In the genomic region with DNA sequence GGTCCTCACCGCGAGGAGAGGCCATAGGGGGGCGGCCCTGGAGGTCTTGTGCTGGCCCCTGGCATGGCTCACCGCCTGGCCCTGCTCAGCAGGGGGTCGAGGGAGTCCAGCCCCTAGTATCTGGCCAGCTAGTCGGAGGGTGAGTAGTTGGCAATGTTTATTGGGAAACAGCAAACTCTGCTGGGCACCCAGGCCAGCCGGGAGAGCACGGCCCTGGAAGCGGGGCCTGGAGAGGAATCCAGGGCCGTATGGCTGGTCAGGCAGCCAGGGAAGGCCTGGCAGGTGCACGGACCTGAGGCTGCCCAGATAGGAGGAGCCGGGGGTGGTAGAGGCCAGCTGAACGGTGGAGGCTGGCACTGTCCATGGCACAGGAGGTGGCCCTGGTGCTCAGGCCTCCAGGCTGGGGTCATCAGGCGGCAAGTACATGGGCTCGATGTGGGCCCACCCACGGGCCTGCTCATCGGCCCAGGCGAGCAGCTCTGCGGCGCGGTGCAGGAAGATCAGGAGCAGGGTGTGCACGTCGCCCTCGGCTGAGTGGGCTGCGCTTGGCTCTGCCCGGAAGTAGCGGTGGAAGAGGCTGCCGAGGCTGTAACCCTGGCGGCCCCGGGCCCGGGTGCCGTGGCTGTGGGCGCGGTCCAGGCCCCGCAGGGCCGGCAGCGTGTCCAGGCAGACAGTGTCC, we compare ENCODE assay signal across 33 cellular contexts. TPM values are rescaled to one million over a fixed set of nuclear protein-coding genes. Genes with fewer than 3 reads are reported as not detected.
"Had no signal": no experiment of that assay in that cellular context is flagged by ENCODE, and none has a peak within 500 bp of the region (broad histone marks: within the 10 kb centered on the region; RNA-seq: fewer than 3 reads in every experiment).

No MANE protein-coding gene starts in this region.

- H3K4me3 ChIP-seq: colonic mucosa, gastrocnemius medialis, heart right ventricle, left ventricle myocardium inferior, lung, psoas muscle, spleen, stomach, thyroid gland, vagina had no signal

- H3K4me3 Mint-ChIP-seq: dendritic cell treated with granulocyte-macrophage colony-stimulating factor and Interleukin-4, amounts not matched to agents 40 ng/mL and 50 ng/mL, for 4 days; endodermal cell; memory B cell; nephron; stimulated activated naive B cell treated with anti-CD40 and anti-IgM and Interleukin-4, amounts not matched to agents 10 μg/mL and 1 μg/mL and 100 μg/mL, for 72 hours had no signal

- H3K36me3 ChIP-seq: colonic mucosa, gastrocnemius medialis, left ventricle myocardium inferior, thyroid gland, vagina had no signal

- H3K9me3 Mint-ChIP-seq: dendritic cell treated with granulocyte-macrophage colony-stimulating factor and Interleukin-4, amounts not matched to agents 40 ng/mL and 50 ng/mL, for 4 days had no signal

- H3K27ac Mint-ChIP-seq: dendritic cell treated with granulocyte-macrophage colony-stimulating factor and Interleukin-4, amounts not matched to agents 40 ng/mL and 50 ng/mL, for 4 days; endodermal cell; memory B cell; nephron; stimulated activated naive B cell treated with anti-CD40 and anti-IgM and Interleukin-4, amounts not matched to agents 10 μg/mL and 1 μg/mL and 100 μg/mL, for 72 hours had no signal

- H3K9me3 ChIP-seq: colonic mucosa, gastrocnemius medialis, left ventricle myocardium inferior, psoas muscle, thyroid gland, vagina had no signal

- H3K27me3 ChIP-seq: colonic mucosa, spleen, thyroid gland, vagina had no signal

- H3K4me1 Mint-ChIP-seq: endodermal cell; memory B cell; stimulated activated naive B cell treated with anti-CD40 and anti-IgM and Interleukin-4, amounts not matched to agents 10 μg/mL and 1 μg/mL and 100 μg/mL, for 72 hours had no signal

- DNase-seq: colonic mucosa; effector CD8-positive, alpha-beta T cell; endodermal cell; foreskin fibroblast; gastrocnemius medialis; heart right ventricle; hippocampal formation; left cardiac atrium; left ventricle myocardium inferior; nucleus accumbens; psoas muscle; right cardiac atrium; spleen; stimulated activated CD4-positive, alpha-beta T cell treated with anti-CD3 and anti-CD28 coated beads, Interleukin-2, amount 100 ng/mL, for 48 hours; stimulated activated naive B cell treated with anti-CD40 and anti-IgM and Interleukin-4, amounts not matched to agents 10 μg/mL and 1 μg/mL and 100 μg/mL, for 72 hours; stomach; thyroid gland; trophoblast cell had no signal

- H3K27me3 Mint-ChIP-seq: dendritic cell treated with granulocyte-macrophage colony-stimulating factor and Interleukin-4, amounts not matched to agents 40 ng/mL and 50 ng/mL, for 4 days had no signal

- H3K27ac ChIP-seq: colonic mucosa, epithelial cell of prostate, gastrocnemius medialis, heart right ventricle, left ventricle myocardium inferior, psoas muscle, skin epidermis, spleen, stomach, thyroid gland, vagina had no signal

- H3K4me1 ChIP-seq: colonic mucosa, gastrocnemius medialis, heart right ventricle, left ventricle myocardium inferior, psoas muscle, spleen, stomach, thyroid gland, vagina had no signal

- ATAC-seq: gastrocnemius medialis; stimulated activated naive B cell treated with anti-CD40 and anti-IgM and Interleukin-4, amounts not matched to agents 10 μg/mL and 1 μg/mL and 100 μg/mL, for 72 hours had no signal

- H3K36me3 Mint-ChIP-seq: memory B cell had no signal

RNA-seq across cellular contexts. Expression of a gene that starts 1.4 kb away (rescaled TPM):
- total RNA-seq: left ventricle myocardium inferior had no signal

RNA-seq across cellular contexts. Expression of a gene that starts 43.3 kb away (rescaled TPM):
- total RNA-seq: chondrocyte, colonic mucosa, endodermal cell, esophagus mucosa, gastrocnemius medialis, heart right ventricle, kidney epithelial cell, left cardiac atrium, left ventricle myocardium inferior, lung, osteocyte, psoas muscle, right cardiac atrium, spleen, stomach, subcutaneous adipose tissue, temporal lobe, thyroid gland, ureter, vagina had no signal
- polyA plus RNA-seq: heart right ventricle, psoas muscle, right cardiac atrium, spleen, stomach had no signal

RNA-seq across cellular contexts. Expression of a gene that starts 50.3 kb away (rescaled TPM):
- total RNA-seq: mononuclear cell had no signal
